Comparison of ENCODE assay signal across 8 cellular contexts in genomic region chr12:22101749-22102243, GRCh38. TPM values are rescaled to one million over a fixed set of nuclear protein-coding genes. Genes with fewer than 3 reads are reported as not detected.
DNase-seq lines count a peak whose midpoint lies in the region; ATAC-seq and TF ChIP-seq lines count a peak whose summit lies in the region.

No MANE protein-coding gene starts in this region.

- DNase-seq in heart left ventricle (peak in 4 of 5 donors; percentile 23 to 59 (median 36)), left ventricle myocardium inferior (no peak), KBM-7 (peak; percentile 24), fibroblast of gingiva (ENCODE audit: low read depth) (peak; percentile 78), sciatic nerve (ENCODE audit: low spot score) (peak; percentile 67), mesenteric fat pad (ENCODE audit: low spot score) (no peak), ascending aorta (ENCODE audit: low spot score in 2 of 2) (no peak)

- TF ChIP-seq CTCF in heart left ventricle (IDR thresholded peaks at IDR 0.05) (no peak), left ventricle myocardium inferior (IDR thresholded peaks at IDR 0.05; ENCODE audit: borderline replicate concordance) (no peak), ascending aorta (IDR thresholded peaks at IDR 0.05) (no peak)

- intact Hi-C loops in heart left ventricle (cut with DNase I) (loop anchor here in 9 of 10 donors (1.0 to 5.0 kb wide), 6 partner anchors 233 to 342 kb away; partner anchors contain the start of gene ST8SIA1 (in 3 of the 9)), left ventricle myocardium inferior (cut with micrococcal nuclease) (no loop called here), sciatic nerve (cut with DNase I) (no loop called here), ascending aorta (cut with DNase I) (loop anchor here (1.0 to 10.0 kb wide), 3 partner anchors 234 to 1357 kb away; no protein-coding TSS in a partner anchor)

- 59 to 80% (median 70%) methylated on average over 1 to 5 of the region's 5 CpGs for WGBS in heart left ventricle, 4 donors

- no peak overlapping the region for H3K4me3 ChIP-seq in heart left ventricle
- no peak overlapping the region for H3K4me3 ChIP-seq in left ventricle myocardium inferior
- H3K4me3 ChIP-seq in ascending aorta = no peak overlapping the region

- no peaks in the 10 kb centered on the region for H3K9me3 ChIP-seq in heart left ventricle
- peaks cover 3% of the 10 kb centered on the region for H3K9me3 ChIP-seq in left ventricle myocardium inferior (replicated peaks)
- no peaks in the 10 kb centered on the region for H3K9me3 ChIP-seq in ascending aorta

- H3K27ac ChIP-seq in heart left ventricle = no peak overlapping the region
- no peak overlapping the region for H3K27ac ChIP-seq in left ventricle myocardium inferior (replicated peaks)
- no peak overlapping the region for H3K27ac ChIP-seq in ascending aorta

- peak; percentile 47 to 83 (median 74) for ATAC-seq in heart left ventricle
- peak; percentile 88 for ATAC-seq in sciatic nerve
- ATAC-seq in HG03439 (IDR thresholded peaks at IDR 0.05; ENCODE audit: unreplicated experiment) = no peak

- TF ChIP-seq POLR2A in heart left ventricle (IDR thresholded peaks at IDR 0.05) = no peak

- peaks cover 0 to 13% (median 0%) of the 10 kb centered on the region in 12 donors for H3K4me1 ChIP-seq in heart left ventricle
- H3K4me1 ChIP-seq in left ventricle myocardium inferior = no peaks in the 10 kb centered on the region
- no peaks in the 10 kb centered on the region for H3K4me1 ChIP-seq in ascending aorta

- in situ Hi-C loops in KBM-7 (cut with MboI; ENCODE audit: low pct_unique_long_range_greater_than_20kb, low sequenced_read_pairs) = no loop called here

- H3K27me3 ChIP-seq in heart left ventricle (no peaks in the 10 kb centered on the region), left ventricle myocardium inferior (ENCODE audit: low read depth) (peaks cover 5% of the 10 kb centered on the region), ascending aorta (no peaks in the 10 kb centered on the region)

- H3K36me3 ChIP-seq in heart left ventricle (no peaks in the 10 kb centered on the region), left ventricle myocardium inferior (no peaks in the 10 kb centered on the region), ascending aorta (no peaks in the 10 kb centered on the region)

RNA-seq across cellular contexts. Expression of gene CMAS, which starts 55.8 kb away (rescaled TPM):
- total RNA-seq in heart left ventricle (10 to 100 TPM; 21.5 to 45.3 (median 34.6) TPM), left ventricle myocardium inferior (34.8 TPM), sciatic nerve (31.3 TPM), mesenteric fat pad (19.8 TPM), ascending aorta (13.7 TPM)
- 10 to 100 TPM; 24.3 to 55.8 TPM for polyA plus RNA-seq in heart left ventricle

Comparison
In these comparisons a context has a peak if more than half of its experiments do, and no peak if none do; other contexts are left out.
1. DNase-seq: peak in heart left ventricle (4 of 5), KBM-7 (single experiment), fibroblast of gingiva (single experiment) and sciatic nerve (single experiment); none in left ventricle myocardium inferior (single experiment), mesenteric fat pad (single experiment) and ascending aorta (0 of 2).
2. intact Hi-C loops: an anchor here in heart left ventricle (1.0 to 5.0 kb wide) and ascending aorta (1.0 to 10.0 kb wide); none called in left ventricle myocardium inferior and sciatic nerve.